ENCODE assay signal across 1 cellular context in the genomic region with DNA sequence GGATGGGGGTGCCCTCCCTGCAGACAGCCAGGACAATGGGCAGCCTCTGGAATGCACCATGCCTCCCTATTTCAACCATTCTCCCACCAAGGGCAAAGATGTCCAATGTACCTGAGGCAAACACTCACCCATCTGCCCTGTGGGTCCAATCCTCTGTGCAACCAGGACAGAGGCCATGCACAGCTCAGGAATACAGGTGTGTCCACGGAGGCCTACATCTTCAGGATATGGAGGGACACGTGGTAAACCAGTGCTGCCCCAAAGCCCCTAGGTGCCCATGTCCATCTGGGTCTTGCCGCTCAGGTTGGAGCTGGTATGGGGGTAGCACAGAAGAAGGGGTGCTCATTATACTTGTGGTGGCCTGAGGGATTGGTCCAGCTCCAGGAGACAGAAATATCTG.
TF ChIP-seq lines count a peak whose summit lies in the region.

No MANE protein-coding gene starts in this region.

TF ChIP-seq in A549, 52 proteins besides CTCF, POLR2A, EP300 and RAD21:
- TF ChIP-seq, protein P1, sequence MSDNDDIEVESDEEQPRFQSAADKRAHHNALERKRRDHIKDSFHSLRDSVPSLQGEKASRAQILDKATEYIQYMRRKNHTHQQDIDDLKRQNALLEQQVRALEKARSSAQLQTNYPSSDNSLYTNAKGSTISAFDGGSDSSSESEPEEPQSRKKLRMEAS (IDR thresholded peaks at IDR 0.05): no peak
- TF ChIP-seq NPAS2 (CRISPR knock-in tag; IDR thresholded peaks at IDR 0.05; ENCODE audit: borderline replicate concordance) (no peak), HEYL (CRISPR knock-in tag; IDR thresholded peaks at IDR 0.05) (no peak), NR3C1 (IDR thresholded peaks at IDR 0.05) (no peak), ZSCAN20 (CRISPR knock-in tag; IDR thresholded peaks at IDR 0.05) (no peak), ESRRA (IDR thresholded peaks at IDR 0.05; ENCODE audit: borderline replicate concordance, low read length) (no peak), HOXB13 (CRISPR knock-in tag; IDR thresholded peaks at IDR 0.05; ENCODE audit: low read depth) (no peak), HOXA7 (CRISPR knock-in tag; IDR thresholded peaks at IDR 0.05) (no peak), HOXB5 (CRISPR knock-in tag; IDR thresholded peaks at IDR 0.05) (no peak), MAFK (IDR thresholded peaks at IDR 0.05; ENCODE audit: partially characterized antibody) (no peak), FOSB (CRISPR knock-in tag; IDR thresholded peaks at IDR 0.05) (no peak), KDM5A (IDR thresholded peaks at IDR 0.05) (no peak), RARB (CRISPR knock-in tag; IDR thresholded peaks at IDR 0.05) (no peak), HDAC2 (IDR thresholded peaks at IDR 0.05) (no peak), SMC3 (IDR thresholded peaks at IDR 0.05) (no peak)
- TF ChIP-seq, protein P2, sequence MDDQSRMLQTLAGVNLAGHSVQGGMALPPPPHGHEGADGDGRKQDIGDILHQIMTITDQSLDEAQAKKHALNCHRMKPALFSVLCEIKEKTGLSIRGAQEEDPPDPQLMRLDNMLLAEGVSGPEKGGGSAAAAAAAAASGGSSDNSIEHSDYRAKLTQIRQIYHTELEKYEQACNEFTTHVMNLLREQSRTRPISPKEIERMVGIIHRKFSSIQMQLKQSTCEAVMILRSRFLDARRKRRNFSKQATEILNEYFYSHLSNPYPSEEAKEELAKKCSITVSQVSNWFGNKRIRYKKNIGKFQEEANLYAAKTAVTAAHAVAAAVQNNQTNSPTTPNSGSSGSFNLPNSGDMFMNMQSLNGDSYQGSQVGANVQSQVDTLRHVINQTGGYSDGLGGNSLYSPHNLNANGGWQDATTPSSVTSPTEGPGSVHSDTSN (IDR thresholded peaks at IDR 0.05): no peak
- TF ChIP-seq, protein P3, sequence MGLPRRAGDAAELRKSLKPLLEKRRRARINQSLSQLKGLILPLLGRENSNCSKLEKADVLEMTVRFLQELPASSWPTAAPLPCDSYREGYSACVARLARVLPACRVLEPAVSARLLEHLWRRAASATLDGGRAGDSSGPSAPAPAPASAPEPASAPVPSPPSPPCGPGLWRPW (IDR thresholded peaks at IDR 0.05): no peak
- TF ChIP-seq, protein P4, sequence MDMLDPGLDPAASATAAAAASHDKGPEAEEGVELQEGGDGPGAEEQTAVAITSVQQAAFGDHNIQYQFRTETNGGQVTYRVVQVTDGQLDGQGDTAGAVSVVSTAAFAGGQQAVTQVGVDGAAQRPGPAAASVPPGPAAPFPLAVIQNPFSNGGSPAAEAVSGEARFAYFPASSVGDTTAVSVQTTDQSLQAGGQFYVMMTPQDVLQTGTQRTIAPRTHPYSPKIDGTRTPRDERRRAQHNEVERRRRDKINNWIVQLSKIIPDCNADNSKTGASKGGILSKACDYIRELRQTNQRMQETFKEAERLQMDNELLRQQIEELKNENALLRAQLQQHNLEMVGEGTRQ (IDR thresholded peaks at IDR 0.05): no peak
- TF ChIP-seq, protein P5, sequence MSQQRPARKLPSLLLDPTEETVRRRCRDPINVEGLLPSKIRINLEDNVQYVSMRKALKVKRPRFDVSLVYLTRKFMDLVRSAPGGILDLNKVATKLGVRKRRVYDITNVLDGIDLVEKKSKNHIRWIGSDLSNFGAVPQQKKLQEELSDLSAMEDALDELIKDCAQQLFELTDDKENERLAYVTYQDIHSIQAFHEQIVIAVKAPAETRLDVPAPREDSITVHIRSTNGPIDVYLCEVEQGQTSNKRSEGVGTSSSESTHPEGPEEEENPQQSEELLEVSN (IDR thresholded peaks at IDR 0.05; ENCODE audit: borderline replicate concordance, low read depth): no peak
